Comparison of ENCODE assay signal across 8 cellular contexts in genomic region chr6:34425498-34426410, GRCh38. TPM values are rescaled to one million over a fixed set of nuclear protein-coding genes. Genes with fewer than 3 reads are reported as not detected.
A peak's percentile ranks its signal among the peaks of the same experiment; 100 is the strongest.
DNase-seq lines count a peak whose midpoint lies in the region; ATAC-seq and TF ChIP-seq lines count a peak whose summit lies in the region.

Gene RPS10, minus strand, starts transcription at chr6:34426069. Its CDS starts 848 bp downstream, at chr6:34425221.

- CTCF ChIA-PET in Calu3 (lab: Charles Lee), result interaction anchor here (0.5 to 1.7 kb wide), 12 partner anchors 9 to 714 kb away, joined by 3 to 25 read pairs (median 4); partner anchors contain the start of gene SMIM29

- ATAC-seq in GM21576 (IDR thresholded peaks at IDR 0.05; ENCODE audit: unreplicated experiment) (peak; percentile 82), mucosa of descending colon (peak; percentile 100)

- H3K27ac Mint-ChIP-seq in Calu3 (ENCODE audit: unreplicated experiment), result peak within 1 kb of the TSS; percentile 100

- TSS peak; percentile 52 for BruUV-seq in Calu3 (replicated peaks; lab: Mats Ljungman, UMichigan)

- peak within 1 kb of the TSS; percentile 81 for H3K27ac ChIP-seq in epithelial cell of prostate

- TF ChIP-seq CTCF in Calu3 (IDR thresholded peaks at IDR 0.05; ENCODE audit: unreplicated experiment) (no peak), mucosa of descending colon (IDR thresholded peaks at IDR 0.05) (no peak)

- H3K4me1 Mint-ChIP-seq in Calu3 (ENCODE audit: low read depth, unreplicated experiment), result peaks cover 21% of the 10 kb centered on the region

- H3K9me3 Mint-ChIP-seq in Calu3 (ENCODE audit: low read depth, unreplicated experiment), result peaks cover 3% of the 10 kb centered on the region

- peak; percentile 100 for DNase-seq in Calu3
- peak; percentile 89 for DNase-seq in KG1 (lab: John Stamatoyannopoulos, UW)
- DNase-seq in activated T-cell treated with anti-CD3 and anti-CD28 coated beads, Interleukin-2, amount 50 U/mL, for 1 hour, result peak; percentile 93
- peak; percentile 54 for DNase-seq in epithelial cell of prostate (ENCODE audit: low read depth, low spot score)
- peak; percentile 94 to 97 (median 96) for DNase-seq in mucosa of descending colon
- peak; percentile 74 to 82 for DNase-seq in stimulated activated CD8-positive, alpha-beta memory T cell treated with anti-CD3 and anti-CD28 coated beads, Interleukin-4, amount 100 ng/mL, for 1 hour (ENCODE audit: low read depth in 2 of 2, low spot score in 1 of 2)

- H3K4me3 Mint-ChIP-seq in Calu3 (ENCODE audit: low read depth, unreplicated experiment), result peak within 1 kb of the TSS; percentile 100

- H3K4me1 ChIP-seq in mucosa of descending colon (ENCODE audit: low read depth), result peaks cover 9% of the 10 kb centered on the region

- peak within 1 kb of the TSS; percentile 83 for H3K4me3 ChIP-seq in mucosa of descending colon

- intact Hi-C loops in Calu3 (cut with micrococcal nuclease; ENCODE audit: unreplicated experiment) (no loop called here), mucosa of descending colon (cut with DNase I, micrococcal nuclease) (no loop called here)

- peaks cover 9% of the 10 kb centered on the region for H3K36me3 ChIP-seq in mucosa of descending colon (ENCODE audit: low read depth)

- H3K36me3 Mint-ChIP-seq in Calu3 (ENCODE audit: insufficient read depth, unreplicated experiment), result peaks cover 61% of the 10 kb centered on the region

- peaks cover 21% of the 10 kb centered on the region for H3K27me3 Mint-ChIP-seq in Calu3 (ENCODE audit: unreplicated experiment)

- no peaks in the 10 kb centered on the region for H3K9me3 ChIP-seq in mucosa of descending colon

TF ChIP-seq in PFSK-1, 5 proteins besides CTCF, POLR2A, EP300 and RAD21:
- TF ChIP-seq POLR2AphosphoS5 (IDR thresholded peaks at IDR 0.05; ENCODE audit: low read depth, low read length) (peak; percentile 98), TAF1 (IDR thresholded peaks at IDR 0.05; ENCODE audit: borderline replicate concordance, insufficient read depth, low read length) (peak; percentile 98), SIN3A (IDR thresholded peaks at IDR 0.05; ENCODE audit: borderline replicate concordance, insufficient read depth, low read length) (0 out of 2 replicates have a peak, but pooled peaks have one; percentile 42), REST (IDR thresholded peaks at IDR 0.05; ENCODE audit: insufficient read depth in 1 of 2, low read depth in 2 of 2, low read length in 2 of 2) (peak; percentile 58 to 65), FOXP2 (optimal IDR thresholded peaks at IDR 0.05; ENCODE audit: borderline replicate concordance, extremely low read depth, extremely low read length, insufficient read depth) (peak; percentile 58)

RNA-seq across cellular contexts. Expression of gene RPS10, which starts in this region (rescaled TPM):
- total RNA-seq in Calu3 (2022), result 1,887 and 2,049 TPM in 2 replicates
- 3,236 TPM for polyA plus RNA-seq in PFSK-1 (2012; ENCODE audit: insufficient read length, low read depth)
- total RNA-seq in mucosa of descending colon, result 1,000 to 10,000 TPM in 2 of 3 donors, 100 to 1,000 TPM in 1; 999 to 1,006 (median 1,004) TPM

Comparison
In these comparisons a context has a peak if more than half of its experiments do, and no peak if none do; other contexts are left out.
1. Peak in every context shown above with its lines: DNase-seq, ATAC-seq, H3K4me3 ChIP-seq and H3K27ac ChIP-seq.